ENCODE assay signal across 20 cellular contexts in genomic region chr4:178165909-178166308, GRCh38.
"Had no signal": no experiment of that assay in that cellular context is flagged by ENCODE, and none has a peak within 500 bp of the region (broad histone marks: within the 10 kb centered on the region; RNA-seq: fewer than 3 reads in every experiment).

No MANE protein-coding gene starts in this region.

- H3K4me3 ChIP-seq: cardiac muscle cell, left ventricle myocardium inferior, mucosa of descending colon, neural progenitor cell, prostate gland, tibial artery, uterus had no signal

- H3K27me3 Mint-ChIP-seq: activated naive CD8-positive, alpha-beta T cell; effector memory CD8-positive, alpha-beta T cell; naive B cell had no signal

- H3K36me3 ChIP-seq: cardiac muscle cell, left ventricle myocardium inferior, neural progenitor cell, prostate gland, tibial artery, uterus had no signal

- H3K4me3 Mint-ChIP-seq: activated naive CD8-positive, alpha-beta T cell; activated T-helper 1 cell treated with anti-CD3 and anti-CD28 coated beads, Interleukin-12 subunit alpha, Interleukin-12 subunit beta, Interleukin-2, Interleukin-4 antibody, amounts not matched to agents 30 ng/mL and 10 ng/mL and 1 ng/mL, durations not matched to agents 14 hours and 24 hours and 36 hours; effector memory CD8-positive, alpha-beta T cell; naive B cell; neural progenitor cell had no signal

- DNase-seq: activated CD4-positive, alpha-beta T cell treated with anti-CD3 and anti-CD28 coated beads, Interleukin-2, amount 50 U/mL, for 48 hours; activated CD4-positive, CD25-positive, alpha-beta regulatory T cell treated with anti-CD3 and anti-CD28 coated beads, Interleukin-2, amount 50 U/mL, for 72 hours; effector memory CD8-positive, alpha-beta T cell; foreskin melanocyte; glutamatergic neuron; hypothalamus; kidney; left ventricle myocardium inferior; mucosa of descending colon; naive B cell; right cardiac atrium; stimulated activated naive CD8-positive, alpha-beta T cell treated with anti-CD3 and anti-CD28 coated beads, Interleukin-15, Interleukin-2, amounts not matched to agents 100 U/mL and 50 U/mL, for 24 hours; substantia nigra; tibial artery; uterus had no signal

- H3K4me1 Mint-ChIP-seq: naive B cell, neural progenitor cell had no signal

- ATAC-seq: effector memory CD8-positive, alpha-beta T cell; mucosa of descending colon; right cardiac atrium; stimulated activated naive CD8-positive, alpha-beta T cell treated with anti-CD3 and anti-CD28 coated beads, Interleukin-15, Interleukin-2, amounts not matched to agents 100 U/mL and 50 U/mL, for 24 hours had no signal

- H3K36me3 Mint-ChIP-seq: activated naive CD8-positive, alpha-beta T cell; neural progenitor cell had no signal

- FAIRE-seq: kidney had no signal

- H3K27me3 ChIP-seq: cardiac muscle cell, neural progenitor cell, tibial artery, uterus had no signal

- H3K27ac Mint-ChIP-seq: activated naive CD8-positive, alpha-beta T cell; activated T-helper 1 cell treated with anti-CD3 and anti-CD28 coated beads, Interleukin-12 subunit alpha, Interleukin-12 subunit beta, Interleukin-2, Interleukin-4 antibody, amounts not matched to agents 30 ng/mL and 10 ng/mL and 1 ng/mL, durations not matched to agents 14 hours and 24 hours and 36 hours; effector memory CD8-positive, alpha-beta T cell; naive B cell; neural progenitor cell had no signal
